Comparison of ENCODE assay signal across 12 cellular contexts in genomic region chr1:16717174-16718108, GRCh38. TPM values are rescaled to one million over a fixed set of nuclear protein-coding genes. Genes with fewer than 3 reads are reported as not detected.
A peak's percentile ranks its signal among the peaks of the same experiment; 100 is the strongest.
DNase-seq lines count a peak whose midpoint lies in the region; ATAC-seq, FAIRE-seq and TF ChIP-seq lines count a peak whose summit lies in the region.
"Had no signal": no experiment of that assay in that cellular context is flagged by ENCODE, and none has a peak within 500 bp of the region (broad histone marks: within the 10 kb centered on the region; RNA-seq: fewer than 3 reads in every experiment).

No MANE protein-coding gene starts in this region.

- H3K9ac ChIP-seq in kidney (ENCODE audit: low read length in 2 of 2), result peak overlapping the region in 1 of 2 donors; percentile 21

- H3K27ac Mint-ChIP-seq in activated T-cell treated with anti-CD3 and anti-CD28 coated beads, Interleukin-2, amount 50 U/mL, for 24 hours, result no peak overlapping the region
- H3K27ac Mint-ChIP-seq in type B pancreatic cell, result no peak overlapping the region
- H3K27ac Mint-ChIP-seq: stimulated activated naive B cell treated with anti-CD40 and anti-IgM and Interleukin-4, amounts not matched to agents 10 μg/mL and 1 μg/mL and 100 μg/mL, for 72 hours; T-cell had no signal

- H3K36me3 ChIP-seq in kidney (ENCODE audit: control insufficient read depth in 1 of 2, insufficient read depth in 2 of 2, low read length in 2 of 2), result no peaks in the 10 kb centered on the region

- no peaks in the 10 kb centered on the region for H3K9me3 ChIP-seq in kidney (ENCODE audit: control insufficient read depth in 1 of 2, low read length in 2 of 2)

- H3K4me3 ChIP-seq in kidney (ENCODE audit: low read length in 2 of 2), result no peak overlapping the region

- no peaks in the 10 kb centered on the region for H3K36me3 Mint-ChIP-seq in activated T-cell treated with anti-CD3 and anti-CD28 coated beads, Interleukin-2, amount 50 U/mL, for 24 hours (ENCODE audit: low read depth)
- no peaks in the 10 kb centered on the region for H3K36me3 Mint-ChIP-seq in activated T-cell treated with anti-CD3 and anti-CD28 coated beads, Interleukin-2, amount 50 U/mL, for 4 hours (ENCODE audit: insufficient read depth)
- H3K36me3 Mint-ChIP-seq in type B pancreatic cell, result no peaks in the 10 kb centered on the region
- H3K36me3 Mint-ChIP-seq: stimulated activated naive B cell treated with anti-CD40 and anti-IgM and Interleukin-4, amounts not matched to agents 10 μg/mL and 1 μg/mL and 100 μg/mL, for 72 hours; T-cell had no signal

- ATAC-seq in activated T-cell treated with anti-CD3 and anti-CD28 coated beads, Interleukin-2, amount 50 U/mL, for 4 hours, result no peak
- no peak for ATAC-seq in GM18517 (IDR thresholded peaks at IDR 0.05; ENCODE audit: unreplicated experiment)
- no peak for ATAC-seq in HG03097 (IDR thresholded peaks at IDR 0.05; ENCODE audit: low FRiP score, unreplicated experiment)
- ATAC-seq: stimulated activated naive B cell treated with anti-CD40 and anti-IgM and Interleukin-4, amounts not matched to agents 10 μg/mL and 1 μg/mL and 100 μg/mL, for 72 hours; T-cell had no signal

- H3K4me1 Mint-ChIP-seq in activated T-cell treated with anti-CD3 and anti-CD28 coated beads, Interleukin-2, amount 50 U/mL, for 24 hours (ENCODE audit: low read depth), result no peaks in the 10 kb centered on the region
- H3K4me1 Mint-ChIP-seq in activated T-cell treated with anti-CD3 and anti-CD28 coated beads, Interleukin-2, amount 50 U/mL, for 4 hours (ENCODE audit: low read depth), result no peaks in the 10 kb centered on the region
- peaks cover 13% of the 10 kb centered on the region for H3K4me1 Mint-ChIP-seq in type B pancreatic cell (ENCODE audit: unreplicated experiment)
- H3K4me1 Mint-ChIP-seq: T-cell had no signal

- no peak overlapping the region for H3K4me3 Mint-ChIP-seq in activated T-cell treated with anti-CD3 and anti-CD28 coated beads, Interleukin-2, amount 50 U/mL, for 24 hours
- no peak overlapping the region for H3K4me3 Mint-ChIP-seq in activated T-cell treated with anti-CD3 and anti-CD28 coated beads, Interleukin-2, amount 50 U/mL, for 4 hours
- H3K4me3 Mint-ChIP-seq in type B pancreatic cell, result no peak overlapping the region
- H3K4me3 Mint-ChIP-seq: stimulated activated naive B cell treated with anti-CD40 and anti-IgM and Interleukin-4, amounts not matched to agents 10 μg/mL and 1 μg/mL and 100 μg/mL, for 72 hours; T-cell had no signal

- no peak for TF ChIP-seq CTCF in kidney (IDR thresholded peaks at IDR 0.05; ENCODE audit: borderline replicate concordance, extremely low read depth, insufficient read depth)
- no peak for TF ChIP-seq CTCF in type B pancreatic cell (conservative IDR thresholded peaks at IDR 0.05)

- no peaks in the 10 kb centered on the region for H3K9me3 Mint-ChIP-seq in activated T-cell treated with anti-CD3 and anti-CD28 coated beads, Interleukin-2, amount 50 U/mL, for 24 hours
- H3K9me3 Mint-ChIP-seq in activated T-cell treated with anti-CD3 and anti-CD28 coated beads, Interleukin-2, amount 50 U/mL, for 4 hours, result no peaks in the 10 kb centered on the region
- no peaks in the 10 kb centered on the region for H3K9me3 Mint-ChIP-seq in type B pancreatic cell
- H3K9me3 Mint-ChIP-seq: stimulated activated naive B cell treated with anti-CD40 and anti-IgM and Interleukin-4, amounts not matched to agents 10 μg/mL and 1 μg/mL and 100 μg/mL, for 72 hours; T-cell had no signal

- intact Hi-C loops in kidney (cut with DNase I), result no loop called here

- peak overlapping the region in 1 of 2 donors; percentile 20 for H3K27ac ChIP-seq in kidney (ENCODE audit: low read depth in 2 of 2, low read length in 2 of 2)

- no peak for FAIRE-seq in kidney (lab: Jason Lieb, UNC)
- FAIRE-seq: keratinocyte had no signal

- peaks cover 52% of the 10 kb centered on the region for H3K27me3 Mint-ChIP-seq in activated T-cell treated with anti-CD3 and anti-CD28 coated beads, Interleukin-2, amount 50 U/mL, for 24 hours
- H3K27me3 Mint-ChIP-seq in activated T-cell treated with anti-CD3 and anti-CD28 coated beads, Interleukin-2, amount 50 U/mL, for 4 hours (ENCODE audit: low read depth), result peaks cover 33% of the 10 kb centered on the region
- peaks cover 8% of the 10 kb centered on the region for H3K27me3 Mint-ChIP-seq in type B pancreatic cell

- peak; percentile 34 for DNase-seq in activated T-cell treated with anti-CD3 and anti-CD28 coated beads, Interleukin-2, amount 50 U/mL, for 24 hours
- DNase-seq in activated T-cell treated with anti-CD3 and anti-CD28 coated beads, Interleukin-2, amount 50 U/mL, for 4 hours, result no peak
- peak; percentile 49 for DNase-seq in activated CD8-positive, alpha-beta memory T cell treated with anti-CD3 and anti-CD28 coated beads, Interleukin-2, amount 50 U/mL, for 48 hours
- DNase-seq in kidney, result peak; percentile 95
- DNase-seq in type B pancreatic cell (ENCODE audit: extremely low spot score, unreplicated experiment), result peak; percentile 74
- DNase-seq in SW 1271 (lab: John Stamatoyannopoulos, UW), result no peak
- DNase-seq: NCI-H2227 treated with DMSO at 0.1 percent for 48 hours; stimulated activated naive B cell treated with anti-CD40 and anti-IgM and Interleukin-4, amounts not matched to agents 10 μg/mL and 1 μg/mL and 100 μg/mL, for 72 hours had no signal

- peaks cover 13 to 15% of the 10 kb centered on the region in 2 donors for H3K4me1 ChIP-seq in kidney (ENCODE audit: control insufficient read depth in 1 of 2, insufficient read depth in 1 of 2, low read depth in 1 of 2, low read length in 2 of 2)

RNA-seq across cellular contexts. Expression of gene RNU1-4, which starts 22.9 kb away (rescaled TPM):
- 1,000 to 10,000 TPM; 1,321 to 1,622 (median 1,616) TPM for total RNA-seq in activated T-cell treated with anti-CD3 and anti-CD28 coated beads, Interleukin-2, amount 50 U/mL, for 4 hours
- total RNA-seq in kidney (8,605 TPM), type B pancreatic cell (ENCODE audit: low replicate concordance) (2,993 and 3,564 TPM in 2 replicates)
- 26.8 TPM for polyA plus RNA-seq in kidney (ENCODE audit: insufficient read depth, low read depth, low replicate concordance)

RNA-seq across cellular contexts. Expression of gene RNU1-3, which starts 50.7 kb away (rescaled TPM):
- 1,000 to 10,000 TPM; 1,321 to 1,622 (median 1,616) TPM for total RNA-seq in activated T-cell treated with anti-CD3 and anti-CD28 coated beads, Interleukin-2, amount 50 U/mL, for 4 hours
- total RNA-seq in kidney (8,605 TPM), type B pancreatic cell (ENCODE audit: low replicate concordance) (2,993 and 3,564 TPM in 2 replicates)
- polyA plus RNA-seq in kidney (ENCODE audit: insufficient read depth, low read depth, low replicate concordance), result 26.8 TPM

Comparison
In these comparisons a context has a peak if more than half of its experiments do, and no peak if none do; other contexts are left out.
1. DNase-seq: peak in activated T-cell treated with anti-CD3 and anti-CD28 coated beads, Interleukin-2, amount 50 U/mL, for 24 hours (single experiment), activated CD8-positive, alpha-beta memory T cell treated with anti-CD3 and anti-CD28 coated beads, Interleukin-2, amount 50 U/mL, for 48 hours (single experiment), kidney (single experiment) and type B pancreatic cell (single experiment); none in activated T-cell treated with anti-CD3 and anti-CD28 coated beads, Interleukin-2, amount 50 U/mL, for 4 hours (single experiment) and SW 1271 (0 of 2).